Comparison of ENCODE assay signal across 18 cellular contexts in the genomic region with DNA sequence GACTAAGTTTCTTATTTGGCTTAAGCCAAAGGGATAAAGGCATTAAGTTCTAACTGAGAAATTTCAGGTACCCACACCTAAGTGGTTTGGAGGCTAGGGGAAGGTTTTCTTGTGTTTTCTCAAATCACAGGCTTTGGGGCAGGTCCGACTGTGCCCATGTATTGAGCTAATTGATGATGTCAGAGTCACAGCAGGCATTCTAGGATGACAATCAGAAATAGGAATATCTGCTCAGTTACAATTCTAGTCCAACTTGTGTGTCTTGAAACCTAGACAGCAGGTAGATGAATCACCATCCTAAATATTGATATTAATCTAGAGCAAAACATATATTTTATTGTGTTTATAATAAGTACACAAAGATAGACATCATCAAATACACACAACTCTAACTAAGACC. TPM values are rescaled to one million over a fixed set of nuclear protein-coding genes. Genes with fewer than 3 reads are reported as not detected.
DNase-seq lines count a peak whose midpoint lies in the region; ATAC-seq, FAIRE-seq and TF ChIP-seq lines count a peak whose summit lies in the region.
"Had no signal": no experiment of that assay in that cellular context is flagged by ENCODE, and none has a peak within 500 bp of the region (broad histone marks: within the 10 kb centered on the region; RNA-seq: fewer than 3 reads in every experiment).

No MANE protein-coding gene starts in this region.

- H3K4me2 ChIP-seq in Loucy (ENCODE audit: low read depth, low read length, poor library complexity, severe bottlenecking), result peak overlapping the region; percentile 43
- H3K4me2 ChIP-seq: A549 had no signal

- peaks cover 7% of the 10 kb centered on the region for H4K20me1 ChIP-seq in Loucy (ENCODE audit: insufficient read depth, low read length, poor library complexity, severe bottlenecking)

- H3K27ac Mint-ChIP-seq in activated T-helper 17 cell treated with anti-CD3 and anti-CD28 coated beads, Interleukin-2, amount 50 U/mL, for 72 hours, result no peak overlapping the region
- no peak overlapping the region for H3K27ac Mint-ChIP-seq in neural crest cell (ENCODE audit: unreplicated experiment)
- H3K27ac Mint-ChIP-seq: CD14-positive monocyte; CD8-positive, alpha-beta memory T cell had no signal

- peak overlapping the region; percentile 91 for H3K4me3 Mint-ChIP-seq in activated T-helper 17 cell treated with anti-CD3 and anti-CD28 coated beads, Interleukin-2, amount 50 U/mL, for 72 hours
- H3K4me3 Mint-ChIP-seq in neural crest cell, result peak overlapping the region; percentile 48
- H3K4me3 Mint-ChIP-seq: CD14-positive monocyte had no signal

- no peak overlapping the region for H2AFZ ChIP-seq in Loucy (ENCODE audit: low read length)
- H2AFZ ChIP-seq: GM23248 had no signal

- H3K27ac ChIP-seq in vagina, result no peak overlapping the region
- no peak overlapping the region for H3K27ac ChIP-seq in coronary artery
- H3K27ac ChIP-seq: A549, GM23248 had no signal

- no peaks in the 10 kb centered on the region for H3F3A ChIP-seq in Loucy (ENCODE audit: low read depth)

- intact Hi-C loops in vagina (cut with DNase I), result no loop called here

- DNase-seq in GM12892 (ENCODE audit: insufficient read length) (no peak), neural crest cell (ENCODE audit: low read depth, low spot score) (no peak), vagina (ENCODE audit: extremely low spot score in 2 of 2) (no peak), coronary artery (ENCODE audit: low spot score) (no peak)
- DNase-seq: BE2C; Caco-2; CD8-positive, alpha-beta memory T cell; DMS53; GF-D8; GM23248 had no signal

- FAIRE-seq in GM12892 (lab: Jason Lieb, UNC), result peak; percentile 76
- FAIRE-seq: A549, H54 had no signal

- H3K79me2 ChIP-seq in Loucy (ENCODE audit: insufficient read depth, low read length), result peaks cover 31% of the 10 kb centered on the region

- H3K27me3 ChIP-seq in Loucy (ENCODE audit: insufficient read depth, low read length, poor library complexity, severe bottlenecking) (no peaks in the 10 kb centered on the region), vagina (no peaks in the 10 kb centered on the region)
- H3K27me3 ChIP-seq: BE2C had no signal

- H3K9ac ChIP-seq in Loucy (ENCODE audit: low read depth, low read length, poor library complexity, severe bottlenecking), result no peak overlapping the region
- H3K9ac ChIP-seq: GM23248 had no signal

- no peaks in the 10 kb centered on the region for H3K27me3 Mint-ChIP-seq in activated T-helper 17 cell treated with anti-CD3 and anti-CD28 coated beads, Interleukin-2, amount 50 U/mL, for 72 hours
- peaks cover 3% of the 10 kb centered on the region for H3K27me3 Mint-ChIP-seq in neural crest cell (ENCODE audit: low read depth)

- H3K36me3 Mint-ChIP-seq in activated T-helper 17 cell treated with anti-CD3 and anti-CD28 coated beads, Interleukin-2, amount 50 U/mL, for 72 hours (ENCODE audit: low read depth), result peaks cover 19% of the 10 kb centered on the region
- no peaks in the 10 kb centered on the region for H3K36me3 Mint-ChIP-seq in neural crest cell (ENCODE audit: low read depth)
- H3K36me3 Mint-ChIP-seq: CD14-positive monocyte had no signal

- H3K36me3 ChIP-seq in Loucy (ENCODE audit: insufficient read depth, low read length) (no peaks in the 10 kb centered on the region), vagina (no peaks in the 10 kb centered on the region)
- H3K36me3 ChIP-seq: BE2C had no signal

- ATAC-seq in activated T-helper 17 cell treated with anti-CD3 and anti-CD28 coated beads, Interleukin-2, amount 50 U/mL, for 72 hours (replicated peaks), result no peak
- ATAC-seq in GM18909 (IDR thresholded peaks at IDR 0.05; ENCODE audit: poor library complexity, unreplicated experiment) (no peak), HG03039 (IDR thresholded peaks at IDR 0.05; ENCODE audit: unreplicated experiment) (no peak)
- ATAC-seq: A549, HCT116 had no signal

- no peaks in the 10 kb centered on the region for H3K9me2 ChIP-seq in Loucy (replicated peaks; ENCODE audit: low read depth, low read length)

- H3K4me1 ChIP-seq in Loucy (ENCODE audit: insufficient read depth, low read length, poor library complexity, severe bottlenecking) (peaks cover 36% of the 10 kb centered on the region), vagina (peaks cover 17% of the 10 kb centered on the region)
- H3K4me1 ChIP-seq: Caco-2 had no signal

- H3K4me3 ChIP-seq in Loucy (ENCODE audit: low read length, poor library complexity, severe bottlenecking), result peak overlapping the region; percentile 10
- H3K4me3 ChIP-seq in vagina, result no peak overlapping the region
- H3K4me3 ChIP-seq in coronary artery, result no peak overlapping the region
- H3K4me3 ChIP-seq: A549, GM23248 had no signal

- peaks cover 6% of the 10 kb centered on the region for H3K4me1 Mint-ChIP-seq in activated T-helper 17 cell treated with anti-CD3 and anti-CD28 coated beads, Interleukin-2, amount 50 U/mL, for 72 hours
- peaks cover 15% of the 10 kb centered on the region for H3K4me1 Mint-ChIP-seq in neural crest cell

- no peak for TF ChIP-seq CTCF in Loucy (conservative IDR thresholded peaks at IDR 0.05; ENCODE audit: low read length)
- no peak for TF ChIP-seq CTCF in neural crest cell (conservative IDR thresholded peaks at IDR 0.05)
- TF ChIP-seq CTCF in vagina (IDR thresholded peaks at IDR 0.05), result no peak
- TF ChIP-seq CTCF in coronary artery (IDR thresholded peaks at IDR 0.05), result no peak

- TF ChIP-seq POLR2A in GM12892 (IDR thresholded peaks at IDR 0.05; ENCODE audit: low read depth, low read length) (no peak), vagina (IDR thresholded peaks at IDR 0.05) (no peak)

- no peaks in the 10 kb centered on the region for H3K9me3 Mint-ChIP-seq in activated T-helper 17 cell treated with anti-CD3 and anti-CD28 coated beads, Interleukin-2, amount 50 U/mL, for 72 hours
- no peaks in the 10 kb centered on the region for H3K9me3 Mint-ChIP-seq in neural crest cell
- H3K9me3 Mint-ChIP-seq: CD14-positive monocyte; CD8-positive, alpha-beta memory T cell had no signal

- H3K9me3 ChIP-seq in Loucy (ENCODE audit: insufficient read depth, low read depth, low read length) (no peaks in the 10 kb centered on the region), vagina (no peaks in the 10 kb centered on the region)
- H3K9me3 ChIP-seq: A549, BE2C, Caco-2 had no signal

RNA-seq across cellular contexts. Expression of gene FHIP2A, which starts 2.3 kb away (rescaled TPM):
- polyA plus RNA-seq in GM12892 (2012; ENCODE audit: missing spikeins), result 15.8 TPM
- total RNA-seq in activated T-helper 17 cell treated with anti-CD3 and anti-CD28 coated beads, Interleukin-2, amount 50 U/mL, for 72 hours, result 10 to 100 TPM; 22.8 to 31.2 TPM
- total RNA-seq in neural crest cell, result 14.4 and 17.0 TPM in 2 replicates
- 36.1 TPM for total RNA-seq in vagina
